ENCODE assay signal across 8 cellular contexts in genomic region chr4:89056292-89056952, GRCh38. TPM values are rescaled to one million over a fixed set of nuclear protein-coding genes. Genes with fewer than 3 reads are reported as not detected.
A peak's percentile ranks its signal among the peaks of the same experiment; 100 is the strongest.
DNase-seq lines count a peak whose midpoint lies in the region; ATAC-seq and TF ChIP-seq lines count a peak whose summit lies in the region.

No MANE protein-coding gene starts in this region.

- WGBS in upper lobe of left lung, 2 donors = 26 to 32% methylated on average over 2 of the region's 2 CpGs

- H3K36me3 ChIP-seq in upper lobe of left lung = no peaks in the 10 kb centered on the region

- no peaks in the 10 kb centered on the region for H3K27me3 ChIP-seq in upper lobe of left lung

- CTCF ChIA-PET in activated B cell treated with CpG ODN at 0.5 μM for 24 hours (lab: Charles Lee) = interaction anchor here (1.0 kb wide), 1 partner anchor 12 kb away, joined by 3 read pairs; no protein-coding TSS in a partner anchor

- H3K9me3 Mint-ChIP-seq in activated B cell treated with CpG ODN at 0.5 μM for 24 hours (peaks cover 8% of the 10 kb centered on the region), immature natural killer cell (peaks cover 0 to 9% (median 4%) of the 10 kb centered on the region in 6 donors)

- H3K4me1 Mint-ChIP-seq in activated B cell treated with CpG ODN at 0.5 μM for 24 hours (peaks cover 14% of the 10 kb centered on the region), immature natural killer cell (peaks cover 7 to 16% of the 10 kb centered on the region in 2 donors)

- H3K27ac ChIP-seq in upper lobe of left lung = peak overlapping the region; percentile 6 to 60 (median 48)

- TF ChIP-seq EP300 in upper lobe of left lung (IDR thresholded peaks at IDR 0.05) = no peak

- H3K4me3 Mint-ChIP-seq in activated B cell treated with CpG ODN at 0.5 μM for 24 hours (peak overlapping the region; percentile 56), immature natural killer cell (peak overlapping the region in 3 of 5 donors; percentile 23 to 26 (median 23))

- peaks cover 0 to 9% (median 2%) of the 10 kb centered on the region in 4 donors for H3K4me1 ChIP-seq in upper lobe of left lung

- H3K27me3 Mint-ChIP-seq in activated B cell treated with CpG ODN at 0.5 μM for 24 hours = no peaks in the 10 kb centered on the region
- H3K27me3 Mint-ChIP-seq in immature natural killer cell (ENCODE audit: low read depth in 3 of 3) = peaks cover 0 to 13% (median 4%) of the 10 kb centered on the region in 3 donors

- intact Hi-C loops in activated B cell treated with CpG ODN at 0.5 μM for 24 hours (cut with micrococcal nuclease) = loop anchor here (5.0 kb wide), 1 partner anchor 56 kb away; the partner anchor contains the start of gene TIGD2

- H3K9me3 ChIP-seq in upper lobe of left lung = no peaks in the 10 kb centered on the region

- POLR2A ChIA-PET in activated B cell treated with CpG ODN at 0.5 μM for 24 hours (lab: Charles Lee) = no interaction called here

- ATAC-seq in activated B cell treated with CpG ODN at 0.5 μM for 24 hours (ENCODE audit: low read depth) = no peak
- ATAC-seq in upper lobe of left lung (ENCODE audit: low FRiP score in 2 of 2) = peak; percentile 22 to 81
- no peak for ATAC-seq in GM19035 (IDR thresholded peaks at IDR 0.05; ENCODE audit: unreplicated experiment)

- peak overlapping the region; percentile 9 to 53 (median 39) for H3K4me3 ChIP-seq in upper lobe of left lung

- no peak for TF ChIP-seq POLR2A in upper lobe of left lung (IDR thresholded peaks at IDR 0.05)

- peak; percentile 36 for DNase-seq in DMS79 (lab: John Stamatoyannopoulos, UW)
- no peak for DNase-seq in DMS79 treated with DMSO at 0.1 percent for 48 hours (lab: John Stamatoyannopoulos, UW)
- no peak for DNase-seq in activated B cell treated with CpG ODN at 0.5 μM for 24 hours
- no peak for DNase-seq in immature natural killer cell
- no peak for DNase-seq in upper lobe of left lung
- DNase-seq in activated gamma-delta T cell (lab: John Stamatoyannopoulos, UW) = no peak
- DNase-seq in effector CD8-positive, alpha-beta T cell (lab: John Stamatoyannopoulos, UW) = no peak

- no peak for TF ChIP-seq CTCF in activated B cell treated with CpG ODN at 0.5 μM for 24 hours (IDR thresholded peaks at IDR 0.05)
- no peak for TF ChIP-seq CTCF in upper lobe of left lung (IDR thresholded peaks at IDR 0.05)

- no peaks in the 10 kb centered on the region for H3K36me3 Mint-ChIP-seq in activated B cell treated with CpG ODN at 0.5 μM for 24 hours (ENCODE audit: low read depth)
- no peaks in the 10 kb centered on the region for H3K36me3 Mint-ChIP-seq in immature natural killer cell

- no peak overlapping the region for H3K27ac Mint-ChIP-seq in activated B cell treated with CpG ODN at 0.5 μM for 24 hours
- H3K27ac Mint-ChIP-seq in immature natural killer cell = no peak overlapping the region

RNA-seq across cellular contexts. Expression of gene FAM13A, which starts 0.6 kb away (rescaled TPM):
- 2.4 and 2.7 TPM in 2 replicates for total RNA-seq in activated B cell treated with CpG ODN at 0.5 μM for 24 hours
- 1 to 10 TPM; 1.5 to 3.4 (median 1.7) TPM for polyA plus RNA-seq in immature natural killer cell
- 100 to 1,000 TPM in 1 of 6 donors, 10 to 100 TPM in 5; 15.8 to 173 (median 34.1) TPM for total RNA-seq in upper lobe of left lung

RNA-seq across cellular contexts. Expression of gene TIGD2, which starts 54.9 kb away (rescaled TPM):
- 7.0 and 8.2 TPM in 2 replicates for total RNA-seq in activated B cell treated with CpG ODN at 0.5 μM for 24 hours
- polyA plus RNA-seq in immature natural killer cell = 1 to 10 TPM; 2.0 to 7.4 (median 3.9) TPM
- total RNA-seq in upper lobe of left lung = 10 to 100 TPM in 1 of 6 donors, 1 to 10 TPM in 5; 2.6 to 10.5 (median 5.7) TPM

Comparison
In these comparisons a context has a peak if more than half of its experiments do, and no peak if none do; other contexts are left out.
1. ATAC-seq: peak in upper lobe of left lung (2 of 2); none in activated B cell treated with CpG ODN at 0.5 μM for 24 hours (single experiment) and GM19035 (single experiment).